Comparison of ENCODE assay signal across 24 cellular contexts in the genomic region with DNA sequence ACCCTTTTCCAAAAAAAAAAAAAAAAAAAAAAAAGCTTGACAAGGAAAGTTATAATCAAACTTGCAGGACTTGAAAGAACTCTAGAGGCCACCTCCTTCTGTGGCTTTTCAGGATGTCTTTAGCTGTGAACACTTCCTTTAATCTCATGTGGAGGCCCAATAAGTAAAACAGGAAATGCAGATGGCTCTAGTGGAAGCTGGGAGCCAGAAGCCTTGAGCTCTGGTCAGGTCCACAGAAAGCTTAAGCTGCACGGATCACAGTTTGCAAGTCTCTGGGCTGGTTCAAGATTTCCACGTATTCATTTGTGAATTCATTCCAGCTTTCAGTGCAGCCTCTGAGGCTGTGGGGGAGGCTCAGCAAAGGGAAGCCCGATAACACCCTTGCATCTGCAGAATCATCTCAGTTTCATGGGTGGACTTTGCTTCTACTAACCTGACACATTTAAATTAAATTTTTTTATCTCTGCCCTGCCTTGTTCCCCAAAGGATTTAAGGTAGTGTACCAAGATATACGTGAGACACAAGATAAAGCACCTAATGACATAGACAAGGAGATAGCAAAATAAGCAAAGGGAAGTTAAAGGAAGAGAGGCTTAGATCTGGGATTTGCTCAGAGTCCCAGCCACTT.
DNase-seq lines count a peak whose midpoint lies in the region; ATAC-seq and TF ChIP-seq lines count a peak whose summit lies in the region.
"Had no signal": no experiment of that assay in that cellular context is flagged by ENCODE, and none has a peak within 500 bp of the region (broad histone marks: within the 10 kb centered on the region; RNA-seq: fewer than 3 reads in every experiment).

No MANE protein-coding gene starts in this region.

- no peaks in the 10 kb centered on the region for H3K9me3 ChIP-seq in HUES64 (ENCODE audit: insufficient read depth, low read depth, low read length)
- H3K9me3 ChIP-seq: SK-N-SH, transverse colon had no signal

- H3K27me3 ChIP-seq in GM06990 (replicated peaks; ENCODE audit: control insufficient read depth, insufficient read depth, low read length) (no peaks in the 10 kb centered on the region), HUES64 (ENCODE audit: insufficient read depth, low read length) (no peaks in the 10 kb centered on the region)
- H3K27me3 ChIP-seq: brain microvascular endothelial cell, transverse colon had no signal

- H3K9ac ChIP-seq in HUES64 (ENCODE audit: low read depth, low read length): no peak overlapping the region
- H3K9ac ChIP-seq: SK-N-SH had no signal

- 0 out of 2 replicates have a peak overlapping the region, but pooled peaks have one; percentile 11 for H3K27ac ChIP-seq in HUES64 (ENCODE audit: low read depth, low read length)
- H3K27ac ChIP-seq: brain microvascular endothelial cell, C4-2B, transverse colon had no signal

- H3K4me1 Mint-ChIP-seq in mesothelial cell of epicardium: peaks cover 33% of the 10 kb centered on the region
- H3K4me1 Mint-ChIP-seq: activated B cell treated with CpG ODN at 0.5 μM for 24 hours had no signal

- no peak for ATAC-seq in HG03378 (IDR thresholded peaks at IDR 0.05; ENCODE audit: unreplicated experiment)
- no peak for ATAC-seq in HG03025 (IDR thresholded peaks at IDR 0.05; ENCODE audit: low FRiP score, unreplicated experiment)
- ATAC-seq: naive thymus-derived CD8-positive, alpha-beta T cell had no signal

- peak overlapping the region; percentile 43 for H3K27ac Mint-ChIP-seq in mesothelial cell of epicardium
- H3K27ac Mint-ChIP-seq: activated B cell treated with CpG ODN at 0.5 μM for 24 hours; activated naive CD4-positive, alpha-beta T cell treated with anti-CD3 and anti-CD28 coated beads, Interleukin-2, amount 10 ng/mL, durations not matched to agents 7 days and 5 days; activated T-helper 1 cell treated with anti-CD3 and anti-CD28 coated beads, Interleukin-12 subunit alpha, Interleukin-12 subunit beta, Interleukin-2, Interleukin-4 antibody, amounts not matched to agents 30 ng/mL and 10 ng/mL and 1 ng/mL, durations not matched to agents 14 hours and 24 hours and 36 hours; naive thymus-derived CD8-positive, alpha-beta T cell had no signal

- H3K4me3 ChIP-seq in GM06990 (replicated peaks; ENCODE audit: low read depth, low read length) (no peak overlapping the region), HUES64 (ENCODE audit: low read length) (no peak overlapping the region)
- H3K4me3 ChIP-seq: transverse colon had no signal

- peaks cover 27% of the 10 kb centered on the region for H3K4me1 ChIP-seq in HUES64 (ENCODE audit: insufficient read depth, low read length)

- DNase-seq in GM06990 (ENCODE audit: extremely low read depth, insufficient read length) (peak; percentile 39), UCSD-AML1 (lab: John Stamatoyannopoulos, UW; ENCODE audit: unreplicated experiment) (peak; percentile 15), mesothelial cell of epicardium (ENCODE audit: low spot score in 2 of 2, unreplicated experiment in 2 of 2) (no peak)
- no peak for DNase-seq in activated CD4-positive, alpha-beta T cell treated with anti-CD3 and anti-CD28 coated beads for 48 hours
- DNase-seq: activated B cell treated with CpG ODN at 0.5 μM for 24 hours; activated CD4-positive, alpha-beta T cell treated with anti-CD3 and anti-CD28 coated beads, Interleukin-2, amount 50 U/mL, for 48 hours; activated CD8-positive, alpha-beta memory T cell treated with anti-CD3 and anti-CD28 coated beads, Interleukin-2, amount 50 U/mL, for 4 hours; activated naive CD4-positive, alpha-beta T cell treated with anti-CD3 and anti-CD28 coated beads, Interleukin-2, amount 10 ng/mL, durations not matched to agents 7 days and 5 days; amniotic stem cell; brain microvascular endothelial cell; DMS79; kidney; naive thymus-derived CD8-positive, alpha-beta T cell; NCI-H2029; NCI-H526; SK-N-SH; stimulated activated CD4-positive, alpha-beta T cell treated with anti-CD3 and anti-CD28 coated beads, Interleukin-1b, Interleukin-23, amount 100 ng/mL, for 48 hours; T-helper 2 cell; transverse colon had no signal

- no peak overlapping the region for H3K4me3 Mint-ChIP-seq in mesothelial cell of epicardium
- H3K4me3 Mint-ChIP-seq: activated B cell treated with CpG ODN at 0.5 μM for 24 hours; activated naive CD4-positive, alpha-beta T cell treated with anti-CD3 and anti-CD28 coated beads, Interleukin-2, amount 10 ng/mL, durations not matched to agents 7 days and 5 days; activated T-helper 1 cell treated with anti-CD3 and anti-CD28 coated beads, Interleukin-12 subunit alpha, Interleukin-12 subunit beta, Interleukin-2, Interleukin-4 antibody, amounts not matched to agents 30 ng/mL and 10 ng/mL and 1 ng/mL, durations not matched to agents 14 hours and 24 hours and 36 hours; naive thymus-derived CD8-positive, alpha-beta T cell had no signal

- no peak for TF ChIP-seq CTCF in GM06990 (IDR thresholded peaks at IDR 0.05; ENCODE audit: insufficient read depth, low read length, poor library complexity, severe bottlenecking)
- TF ChIP-seq CTCF in mesothelial cell of epicardium (IDR thresholded peaks at IDR 0.05; ENCODE audit: unreplicated experiment): no peak

- no peaks in the 10 kb centered on the region for H3K36me3 ChIP-seq in GM06990 (ENCODE audit: control insufficient read depth, insufficient read depth, low read length)
- H3K36me3 ChIP-seq in HUES64 (ENCODE audit: insufficient read depth, low read length): no peaks in the 10 kb centered on the region
- H3K36me3 ChIP-seq: brain microvascular endothelial cell, transverse colon had no signal

- H3K9me3 Mint-ChIP-seq in mesothelial cell of epicardium: no peaks in the 10 kb centered on the region
- H3K9me3 Mint-ChIP-seq: activated B cell treated with CpG ODN at 0.5 μM for 24 hours; activated naive CD4-positive, alpha-beta T cell treated with anti-CD3 and anti-CD28 coated beads, Interleukin-2, amount 10 ng/mL, durations not matched to agents 7 days and 5 days; activated T-helper 1 cell treated with anti-CD3 and anti-CD28 coated beads, Interleukin-12 subunit alpha, Interleukin-12 subunit beta, Interleukin-2, Interleukin-4 antibody, amounts not matched to agents 30 ng/mL and 10 ng/mL and 1 ng/mL, durations not matched to agents 14 hours and 24 hours and 36 hours; naive thymus-derived CD8-positive, alpha-beta T cell had no signal

- no peaks in the 10 kb centered on the region for H3K36me3 Mint-ChIP-seq in mesothelial cell of epicardium
- H3K36me3 Mint-ChIP-seq: activated naive CD4-positive, alpha-beta T cell treated with anti-CD3 and anti-CD28 coated beads, Interleukin-2, amount 10 ng/mL, durations not matched to agents 7 days and 5 days; naive thymus-derived CD8-positive, alpha-beta T cell had no signal

- peaks cover 7% of the 10 kb centered on the region for H3K27me3 Mint-ChIP-seq in mesothelial cell of epicardium (ENCODE audit: low read depth)

- 60% methylated on average over 4 of the region's 4 CpGs for WGBS in HUES64

Comparison
In these comparisons a context has a peak if more than half of its experiments do, and no peak if none do; other contexts are left out.
1. DNase-seq: peak in GM06990 (single experiment) and UCSD-AML1 (single experiment); none in mesothelial cell of epicardium (0 of 2) and activated CD4-positive, alpha-beta T cell treated with anti-CD3 and anti-CD28 coated beads for 48 hours (single experiment).